Comparison of ENCODE assay signal across 15 cellular contexts in genomic region chr19:17872251-17873001, GRCh38. TPM values are rescaled to one million over a fixed set of nuclear protein-coding genes. Genes with fewer than 3 reads are reported as not detected.
A peak's percentile ranks its signal among the peaks of the same experiment; 100 is the strongest.
DNase-seq lines count a peak whose midpoint lies in the region; ATAC-seq, FAIRE-seq and TF ChIP-seq lines count a peak whose summit lies in the region.
"Had no signal": no experiment of that assay in that cellular context is flagged by ENCODE, and none has a peak within 500 bp of the region (broad histone marks: within the 10 kb centered on the region; RNA-seq: fewer than 3 reads in every experiment).

No MANE protein-coding gene starts in this region.

- intact Hi-C loops in K562 (cut with micrococcal nuclease) = loop anchor here (2.0 kb wide), 1 partner anchor 124 kb away; no protein-coding TSS in a partner anchor

- H2AFZ ChIP-seq in K562 (ENCODE audit: low read depth, low read length) (no peak overlapping the region), parathyroid adenoma (peak overlapping the region; percentile 75)

- no peaks in the 10 kb centered on the region for H3K36me3 Mint-ChIP-seq in T-helper 2 cell treated with Interferon-gamma antibody and Interleukin-4, amounts not matched to agents 5 μg/mL and 100 μg/mL, for 36 hours (ENCODE audit: low read depth)

- no peak overlapping the region for H3K27ac ChIP-seq in K562 (ENCODE audit: extremely low read depth, low read depth, low read length)
- no peak overlapping the region for H3K27ac ChIP-seq in parathyroid adenoma
- H3K27ac ChIP-seq: BLaER1 treated with 17β-estradiol and CSF1 and Interleukin-3, amounts not matched to agents 10 nM and 100 nM; testis had no signal

- CTCF ChIA-PET in K562 (lab: Yijun Ruan, JAX; ENCODE audit: low intra/inter-chr PET ratio) = no interaction called here

- no peaks in the 10 kb centered on the region for H3K36me3 ChIP-seq in K562 (ENCODE audit: control insufficient read depth, insufficient read depth, low read length)
- H3K36me3 ChIP-seq in parathyroid adenoma (ENCODE audit: control insufficient read depth, insufficient read depth, low read length) = no peaks in the 10 kb centered on the region
- H3K36me3 ChIP-seq: BLaER1 treated with 17β-estradiol and CSF1 and Interleukin-3, amounts not matched to agents 10 nM and 100 nM had no signal

- peaks cover 4% of the 10 kb centered on the region for H3K27me3 Mint-ChIP-seq in T-helper 2 cell treated with Interferon-gamma antibody and Interleukin-4, amounts not matched to agents 5 μg/mL and 100 μg/mL, for 36 hours (ENCODE audit: low read depth)

- ATAC-seq in K562 (no peak), GM21737 (IDR thresholded peaks at IDR 0.05; ENCODE audit: unreplicated experiment) (no peak)
- ATAC-seq: HCT116 had no signal

- H3K9ac ChIP-seq in K562 (ENCODE audit: insufficient read depth in 1 of 2, low read depth in 2 of 2, low read length in 2 of 2) (0 out of 4 replicates have a peak overlapping the region, but pooled peaks of 1 of the 2 experiments have one; percentile 8), parathyroid adenoma (no peak overlapping the region)
- H3K9ac ChIP-seq: BLaER1 treated with 17β-estradiol and CSF1 and Interleukin-3, amounts not matched to agents 10 nM and 100 nM had no signal

- POLR2A ChIA-PET in K562 (lab: Yijun Ruan, JAX) = interaction anchor here (0.6 to 3.1 kb wide), 3 partner anchors 12 to 514 kb away, joined by 4 to 24 read pairs (median 20); partner anchors contain the start of genes CCDC124 and RPL18A

- no peaks in the 10 kb centered on the region for H3K9me1 ChIP-seq in K562 (ENCODE audit: control insufficient read depth, insufficient read depth, low read length)

- H3K27me3 ChIP-seq in K562 (ENCODE audit: control insufficient read depth in 2 of 2, insufficient read depth in 2 of 2, low read length in 2 of 2) (peaks cover 4 to 10% of the 10 kb centered on the region in 2 experiments; a peak in 3 of 5 replicates), parathyroid adenoma (ENCODE audit: control insufficient read depth, insufficient read depth, low read length) (no peaks in the 10 kb centered on the region)
- H3K27me3 ChIP-seq: testis had no signal

- no peak for FAIRE-seq in K562 (lab: Jason Lieb, UNC)

- H3K4me3 ChIP-seq in K562 (no peak overlapping the region), parathyroid adenoma (ENCODE audit: low read depth, low read length) (no peak overlapping the region)
- H3K4me3 ChIP-seq: BLaER1 treated with 17β-estradiol and CSF1 and Interleukin-3, amounts not matched to agents 10 nM and 100 nM had no signal

- peak overlapping the region; percentile 83 for H3K4me3 Mint-ChIP-seq in T-helper 2 cell treated with Interferon-gamma antibody and Interleukin-4, amounts not matched to agents 5 μg/mL and 100 μg/mL, for 36 hours

- TF ChIP-seq CTCF in K562 (IDR thresholded peaks at IDR 0.05 in 2 of 3, conservative IDR thresholded peaks at IDR 0.05 in 1 of 3; ENCODE audit: insufficient read depth in 2 of 3, low read depth in 1 of 3, low read length in 3 of 3) (no peak), parathyroid adenoma (IDR thresholded peaks at IDR 0.05) (no peak)

- 0 out of 2 replicates have a peak, but pooled peaks cover 6% of the 10 kb centered on the region for H4K20me1 ChIP-seq in K562 (replicated peaks; ENCODE audit: control insufficient read depth, insufficient read depth, low read length)

- H3K9me3 ChIP-seq in K562 (replicated peaks; ENCODE audit: control insufficient read depth, insufficient read depth, low read depth, low read length) = no peaks in the 10 kb centered on the region
- H3K9me3 ChIP-seq in parathyroid adenoma (ENCODE audit: control insufficient read depth, low read length) = no peaks in the 10 kb centered on the region
- H3K9me3 ChIP-seq: BLaER1 treated with 17β-estradiol and CSF1 and Interleukin-3, amounts not matched to agents 10 nM and 100 nM; testis had no signal

- TF ChIP-seq RAD21 in K562 (CRISPR knock-in tag; conservative IDR thresholded peaks at IDR 0.05 in 1 of 2, IDR thresholded peaks at IDR 0.05 in 1 of 2) = no peak

- no peaks in the 10 kb centered on the region for H3K9me3 Mint-ChIP-seq in T-helper 2 cell treated with Interferon-gamma antibody and Interleukin-4, amounts not matched to agents 5 μg/mL and 100 μg/mL, for 36 hours

- BruUV-seq in K562 (replicated peaks; lab: Mats Ljungman, UMichigan) = no TSS peak

- H3K4me1 ChIP-seq in K562 (replicated peaks in 1 of 2; ENCODE audit: control insufficient read depth in 2 of 2, insufficient read depth in 2 of 2, low read length in 2 of 2) (peaks cover 0 to 39% of the 10 kb centered on the region in 2 experiments; a peak in 3 of 5 replicates), parathyroid adenoma (no peaks in the 10 kb centered on the region)

- H3K27ac Mint-ChIP-seq in T-helper 2 cell treated with Interferon-gamma antibody and Interleukin-4, amounts not matched to agents 5 μg/mL and 100 μg/mL, for 36 hours = peak overlapping the region; percentile 41

- DNase-seq in COLO668 (lab: John Stamatoyannopoulos, UW; ENCODE audit: unreplicated experiment) (peak; percentile 14), K562 (ENCODE audit: extremely low read depth in 1 of 4, low spot score in 3 of 4) (no peak), EL (no peak), NCI-H1105 treated with DMSO at 0.1 percent for 48 hours (lab: John Stamatoyannopoulos, UW) (no peak), NAMALWA (ENCODE audit: low spot score) (no peak)
- DNase-seq in T-helper 2 cell treated with Interferon-gamma antibody and Interleukin-4, amounts not matched to agents 5 μg/mL and 100 μg/mL, for 36 hours (ENCODE audit: low spot score) = peak; percentile 49
- DNase-seq: SW 1271, testis had no signal

- H3K79me2 ChIP-seq in K562 (ENCODE audit: control insufficient read depth, insufficient read depth, low read length) (no peaks in the 10 kb centered on the region), parathyroid adenoma (no peaks in the 10 kb centered on the region)

- H3K4me2 ChIP-seq in K562 (ENCODE audit: insufficient read depth, low read length) = no peak overlapping the region
- peak overlapping the region; percentile 26 for H3K4me2 ChIP-seq in parathyroid adenoma (ENCODE audit: low read length)

- TF ChIP-seq EP300 in K562 (IDR thresholded peaks at IDR 0.05; ENCODE audit: low read length) = no peak

- in situ Hi-C loops in K562 (cut with MboI) = no loop called here

- WGBS in K562 (ENCODE audit: insufficient coverage, low coverage, missing lambda C conversion rate) = 64% methylated on average over 29 of the region's 61 CpGs

- H3K4me1 Mint-ChIP-seq in T-helper 2 cell treated with Interferon-gamma antibody and Interleukin-4, amounts not matched to agents 5 μg/mL and 100 μg/mL, for 36 hours (ENCODE audit: low read depth) = peaks cover 8% of the 10 kb centered on the region

- TF ChIP-seq POLR2A in K562 (conservative IDR thresholded peaks at IDR 0.05) = no peak

RNA-seq across cellular contexts. Expression of gene SLC5A5, which starts 0.7 kb away (rescaled TPM):
- 0.21 and 0.37 TPM in 2 replicates for total RNA-seq in K562 (2011; cell fraction: chromatin; rRNA removed; ENCODE audit: low replicate concordance)
- 0.39 and 0.50 TPM in 2 replicates for total RNA-seq in K562 (2011; cell fraction: nucleolus; rRNA removed)
- total RNA-seq in K562 (2011; cell fraction: nucleoplasm; rRNA removed) = 0.29 and 0.38 TPM in 2 replicates
- total RNA-seq in K562 (2014; rRNA removed) (0.33 and 0.73 TPM in 2 replicates), K562 (2014; rRNA removed; fragmentation: Illumina TruSeq; extraction: Trizol) (0.13 and 0.18 TPM in 2 replicates), K562 (2015; rRNA removed; fragmentation: Illumina TruSeq; extraction: Trizol) (0.11 and 0.29 TPM in 2 replicates), K562 (2021) (0.25 and 0.29 TPM in 2 replicates)
- polyA plus RNA-seq in K562 (2011; rRNA removed) (0.05 and 0.20 TPM in 2 replicates), K562 (2014; fragmentation: Illumina TruSeq; extraction: Trizol) (0.21 and 0.29 TPM in 2 replicates), K562 (2014; fragmentation: Nextera tagmentation; extraction: Ambion mirVana) (under 1 TPM; 0.10 to 0.23 TPM), K562 (2014; rRNA removed) (0.09 and 0.38 TPM in 2 replicates)
- polyA plus RNA-seq in K562 (2011; cell fraction: cytosol; rRNA removed) = 0.15 and 0.60 TPM in 2 replicates
- polyA plus RNA-seq in K562 (2011; cell fraction: nucleus; rRNA removed) = 0.08 and 0.18 TPM in 2 replicates
- polyA plus RNA-seq in K562 (2012) = 0.13 TPM in 1 of 2 replicates, not detected in the other
- polyA minus RNA-seq in K562 (2011; rRNA and poly(A)+ RNA removed) = 0.15 and 0.32 TPM in 2 replicates
- polyA minus RNA-seq in K562 (2011; cell fraction: cytosol; rRNA and poly(A)+ RNA removed) = 0.86 TPM in 1 of 2 replicates, not detected in the other
- 0.13 TPM in 1 of 2 replicates, not detected in the other for polyA minus RNA-seq in K562 (2011; cell fraction: nucleus; rRNA and poly(A)+ RNA removed)
- total RNA-seq: fibroblast of lung, lower leg skin, skeletal muscle tissue had no signal
- polyA plus RNA-seq: fibroblast of lung had no signal

RNA-seq across cellular contexts. Expression of gene RPL18A, which starts 12.7 kb away (rescaled TPM):
- total RNA-seq in K562 (2011; cell fraction: chromatin; rRNA removed; ENCODE audit: low replicate concordance) = 168 and 439 TPM in 2 replicates
- 698 and 878 TPM in 2 replicates for total RNA-seq in K562 (2011; cell fraction: nucleolus; rRNA removed)
- 586 and 897 TPM in 2 replicates for total RNA-seq in K562 (2011; cell fraction: nucleoplasm; rRNA removed)
- 2,735 and 3,133 TPM in 2 replicates for total RNA-seq in K562 (2014; rRNA removed)
- 557 and 626 TPM in 2 replicates for total RNA-seq in K562 (2014; rRNA removed; fragmentation: Illumina TruSeq; extraction: Trizol)
- 1,801 and 1,895 TPM in 2 replicates for total RNA-seq in K562 (2015; rRNA removed; fragmentation: Illumina TruSeq; extraction: Trizol)
- total RNA-seq in K562 (2021) = 2,882 and 3,018 TPM in 2 replicates
- 881 and 1,270 TPM in 2 replicates for polyA plus RNA-seq in K562 (2011; rRNA removed)
- polyA plus RNA-seq in K562 (2011; cell fraction: cytosol; rRNA removed) = 2,242 and 3,536 TPM in 2 replicates
- 920 and 1,021 TPM in 2 replicates for polyA plus RNA-seq in K562 (2011; cell fraction: nucleus; rRNA removed)
- 3,311 and 3,882 TPM in 2 replicates for polyA plus RNA-seq in K562 (2012)
- polyA plus RNA-seq in K562 (2014; fragmentation: Illumina TruSeq; extraction: Trizol) = 1,947 and 3,139 TPM in 2 replicates
- polyA plus RNA-seq in K562 (2014; fragmentation: Nextera tagmentation; extraction: Ambion mirVana) = 1,000 to 10,000 TPM; 1,130 to 1,273 TPM
- 2,069 and 2,216 TPM in 2 replicates for polyA plus RNA-seq in K562 (2014; rRNA removed)
- polyA minus RNA-seq in K562 (2011; rRNA and poly(A)+ RNA removed) = 348 and 383 TPM in 2 replicates
- 1,225 and 1,878 TPM in 2 replicates for polyA minus RNA-seq in K562 (2011; cell fraction: cytosol; rRNA and poly(A)+ RNA removed)
- polyA minus RNA-seq in K562 (2011; cell fraction: nucleus; rRNA and poly(A)+ RNA removed) = 303 and 429 TPM in 2 replicates

RNA-seq across cellular contexts. Expression of gene JAK3, which starts 24.6 kb away (rescaled TPM):
- total RNA-seq in K562 (2011; cell fraction: chromatin; rRNA removed; ENCODE audit: low replicate concordance) = 0.32 and 0.97 TPM in 2 replicates
- total RNA-seq in K562 (2011; cell fraction: nucleolus; rRNA removed) = 0.50 and 0.66 TPM in 2 replicates
- 0.53 and 0.66 TPM in 2 replicates for total RNA-seq in K562 (2011; cell fraction: nucleoplasm; rRNA removed)
- total RNA-seq in K562 (2014; rRNA removed) (0.12 and 0.14 TPM in 2 replicates), K562 (2014; rRNA removed; fragmentation: Illumina TruSeq; extraction: Trizol) (not detected in 2 replicates), K562 (2015; rRNA removed; fragmentation: Illumina TruSeq; extraction: Trizol) (0.04 TPM in 1 of 2 replicates, not detected in the other), K562 (2021) (0.18 and 0.47 TPM in 2 replicates)
- polyA plus RNA-seq in K562 (2011; rRNA removed) (0.13 and 0.28 TPM in 2 replicates), K562 (2014; fragmentation: Illumina TruSeq; extraction: Trizol) (0.04 and 0.14 TPM in 2 replicates), K562 (2014; fragmentation: Nextera tagmentation; extraction: Ambion mirVana) (under 1 TPM; 0.01 to 0.07 TPM), K562 (2014; rRNA removed) (0.04 and 0.07 TPM in 2 replicates)
- 0.21 TPM in 2 replicates for polyA plus RNA-seq in K562 (2011; cell fraction: cytosol; rRNA removed)
- polyA plus RNA-seq in K562 (2011; cell fraction: nucleus; rRNA removed) = 0.48 and 0.80 TPM in 2 replicates
- polyA plus RNA-seq in K562 (2012) = 0.10 and 0.14 TPM in 2 replicates
- polyA minus RNA-seq in K562 (2011; rRNA and poly(A)+ RNA removed) = 0.04 and 0.06 TPM in 2 replicates
- 0.19 TPM in 1 of 2 replicates, not detected in the other for polyA minus RNA-seq in K562 (2011; cell fraction: cytosol; rRNA and poly(A)+ RNA removed)
- 0.22 and 0.54 TPM in 2 replicates for polyA minus RNA-seq in K562 (2011; cell fraction: nucleus; rRNA and poly(A)+ RNA removed)

RNA-seq across cellular contexts. Expression of gene INSL3, which starts 51.1 kb away (rescaled TPM):
- not detected in 2 replicates for total RNA-seq in K562 (2011; cell fraction: chromatin; rRNA removed; ENCODE audit: low replicate concordance)
- not detected in 2 replicates for total RNA-seq in K562 (2011; cell fraction: nucleolus; rRNA removed)
- not detected in 2 replicates for total RNA-seq in K562 (2011; cell fraction: nucleoplasm; rRNA removed)
- total RNA-seq in K562 (2014; rRNA removed) (not detected in 2 replicates), K562 (2014; rRNA removed; fragmentation: Illumina TruSeq; extraction: Trizol) (not detected in 2 replicates), K562 (2015; rRNA removed; fragmentation: Illumina TruSeq; extraction: Trizol) (not detected in 2 replicates), K562 (2021) (not detected in 2 replicates)
- polyA plus RNA-seq in K562 (2011; rRNA removed) (not detected in 2 replicates), K562 (2014; fragmentation: Illumina TruSeq; extraction: Trizol) (not detected in 2 replicates), K562 (2014; fragmentation: Nextera tagmentation; extraction: Ambion mirVana) (not detected), K562 (2014; rRNA removed) (not detected in 2 replicates)
- not detected in 2 replicates for polyA plus RNA-seq in K562 (2011; cell fraction: cytosol; rRNA removed)
- polyA plus RNA-seq in K562 (2011; cell fraction: nucleus; rRNA removed) = not detected in 2 replicates
- polyA plus RNA-seq in K562 (2012) = not detected in 2 replicates
- not detected in 2 replicates for polyA minus RNA-seq in K562 (2011; rRNA and poly(A)+ RNA removed)
- not detected in 2 replicates for polyA minus RNA-seq in K562 (2011; cell fraction: cytosol; rRNA and poly(A)+ RNA removed)
- polyA minus RNA-seq in K562 (2011; cell fraction: nucleus; rRNA and poly(A)+ RNA removed) = not detected in 2 replicates
- total RNA-seq: fibroblast of lung, lower leg skin, skeletal muscle tissue had no signal
- polyA plus RNA-seq: fibroblast of lung had no signal

Comparison
In these comparisons a context has a peak if more than half of its experiments do, and no peak if none do; other contexts are left out.
1. DNase-seq: peak in COLO668 (single experiment) and T-helper 2 cell treated with Interferon-gamma antibody and Interleukin-4, amounts not matched to agents 5 μg/mL and 100 μg/mL, for 36 hours (single experiment); none in K562 (0 of 4), EL (single experiment), NCI-H1105 treated with DMSO at 0.1 percent for 48 hours (single experiment) and NAMALWA (single experiment).